Comparison of ENCODE assay signal across 1 cellular context in genomic region chr2:200199576-200200263, GRCh38.
TF ChIP-seq lines count a peak whose summit lies in the region.

No MANE protein-coding gene starts in this region.

TF ChIP-seq in HepG2, 621 proteins besides CTCF, POLR2A, EP300 and RAD21 (continued from another document):
- TF ChIP-seq ZNF574 (CRISPR knock-in tag; IDR thresholded peaks at IDR 0.05) (peak; percentile 96), RARG (CRISPR knock-in tag; IDR thresholded peaks at IDR 0.05; ENCODE audit: low read depth) (no peak), ZNF207 (IDR thresholded peaks at IDR 0.05; ENCODE audit: borderline replicate concordance) (no peak), ZNF549 (CRISPR knock-in tag; IDR thresholded peaks at IDR 0.05) (no peak), ZNF761 (CRISPR knock-in tag; conservative IDR thresholded peaks at IDR 0.05) (no peak), ZMYM4 (CRISPR knock-in tag; IDR thresholded peaks at IDR 0.05) (peak; percentile 69), GTF2F1 (IDR thresholded peaks at IDR 0.05; ENCODE audit: low read length) (no peak), ZNF275 (CRISPR knock-in tag; IDR thresholded peaks at IDR 0.05; ENCODE audit: borderline replicate concordance) (no peak), MBNL3 (CRISPR knock-in tag; conservative IDR thresholded peaks at IDR 0.05) (no peak), DNMT3B (CRISPR knock-in tag; conservative IDR thresholded peaks at IDR 0.05) (no peak), GATAD2A (CRISPR knock-in tag; IDR thresholded peaks at IDR 0.05) (no peak), ZNF496 (CRISPR knock-in tag; IDR thresholded peaks at IDR 0.05; ENCODE audit: insufficient replicate concordance) (no peak), SMC3 (IDR thresholded peaks at IDR 0.05; ENCODE audit: low read length) (peak; percentile 48; the same call in 1 of the 2 replicates), ZNF317 (CRISPR knock-in tag; IDR thresholded peaks at IDR 0.05) (no peak), SKIL (CRISPR knock-in tag; IDR thresholded peaks at IDR 0.05; ENCODE audit: borderline replicate concordance) (no peak), KAT8 (CRISPR knock-in tag; IDR thresholded peaks at IDR 0.05) (0 out of 2 replicates have a peak, but pooled peaks have one; percentile 32), ZNF652 (CRISPR knock-in tag; IDR thresholded peaks at IDR 0.05; ENCODE audit: borderline replicate concordance, low read depth) (no peak), ARID4A (CRISPR knock-in tag; IDR thresholded peaks at IDR 0.05; ENCODE audit: borderline replicate concordance) (0 out of 2 replicates have a peak, but pooled peaks have one; percentile 30), GPBP1L1 (CRISPR knock-in tag; IDR thresholded peaks at IDR 0.05) (no peak), TEAD2 (CRISPR knock-in tag; IDR thresholded peaks at IDR 0.05) (no peak), ATF4 (CRISPR knock-in tag; IDR thresholded peaks at IDR 0.05) (no peak), ZNF775 (CRISPR knock-in tag; IDR thresholded peaks at IDR 0.05; ENCODE audit: borderline replicate concordance) (no peak)
TF ChIP-seq in HepG2: peak in this region for 8.
